ENCODE assay signal across 17 cellular contexts in genomic region chr12:6471992-6472366, GRCh38. TPM values are rescaled to one million over a fixed set of nuclear protein-coding genes. Genes with fewer than 3 reads are reported as not detected.
DNase-seq lines count a peak whose midpoint lies in the region; ATAC-seq, FAIRE-seq and TF ChIP-seq lines count a peak whose summit lies in the region.
"Had no signal": no experiment of that assay in that cellular context is flagged by ENCODE, and none has a peak within 500 bp of the region (broad histone marks: within the 10 kb centered on the region; RNA-seq: fewer than 3 reads in every experiment).

No MANE protein-coding gene starts in this region.

- POLR2A ChIA-PET in activated CD8-positive, alpha-beta T cell treated with anti-CD3 and anti-CD28 coated beads for 36 hours (lab: Charles Lee), result interaction anchor here (1.2 to 6.7 kb wide), 4 partner anchors 20 to 56 kb away, joined by 3 to 110 read pairs (median 12); partner anchors contain the start of genes CD27, MRPL51 and TAPBPL
- POLR2A ChIA-PET in activated CD8-positive, alpha-beta T cell treated with anti-CD3 and anti-CD28 coated beads, Interleukin-2, amount 10 ng/mL, durations not matched to agents 7 days and 5 days (lab: Charles Lee), result interaction anchor here (1.2 to 4.8 kb wide), 3 partner anchors 21 to 65 kb away, joined by 4 to 61 read pairs (median 39); partner anchors contain the start of genes CD27, GAPDH and MRPL51

- H3K4me1 Mint-ChIP-seq in activated CD8-positive, alpha-beta T cell treated with anti-CD3 and anti-CD28 coated beads for 36 hours (ENCODE audit: low read depth), result peaks cover 31% of the 10 kb centered on the region
- peaks cover 42% of the 10 kb centered on the region for H3K4me1 Mint-ChIP-seq in activated CD8-positive, alpha-beta T cell treated with anti-CD3 and anti-CD28 coated beads, Interleukin-2, amount 10 ng/mL, durations not matched to agents 7 days and 5 days (ENCODE audit: low read depth)
- peaks cover 23% of the 10 kb centered on the region for H3K4me1 Mint-ChIP-seq in neural progenitor cell

- H3K27me3 Mint-ChIP-seq in activated CD8-positive, alpha-beta T cell treated with anti-CD3 and anti-CD28 coated beads for 36 hours, result no peaks in the 10 kb centered on the region
- H3K27me3 Mint-ChIP-seq in activated CD8-positive, alpha-beta T cell treated with anti-CD3 and anti-CD28 coated beads, Interleukin-2, amount 10 ng/mL, durations not matched to agents 7 days and 5 days (ENCODE audit: low read depth), result peaks cover 2% of the 10 kb centered on the region
- peaks cover 7% of the 10 kb centered on the region for H3K27me3 Mint-ChIP-seq in neural progenitor cell (ENCODE audit: insufficient read depth, low read depth)

- H3K79me2 ChIP-seq in neural progenitor cell (ENCODE audit: low read depth), result peaks cover 18% of the 10 kb centered on the region

- H3K36me3 ChIP-seq in MG63 (peaks cover 2% of the 10 kb centered on the region; the same call in 1 of the 2 replicates), neural progenitor cell (no peaks in the 10 kb centered on the region)
- H3K36me3 ChIP-seq: upper lobe of right lung had no signal

- H3K27me3 ChIP-seq in MG63 (no peaks in the 10 kb centered on the region), neural progenitor cell (no peaks in the 10 kb centered on the region)
- H3K27me3 ChIP-seq: upper lobe of right lung had no signal

- peak overlapping the region; percentile 0 for H3K4me3 Mint-ChIP-seq in activated CD8-positive, alpha-beta T cell treated with anti-CD3 and anti-CD28 coated beads for 36 hours
- H3K4me3 Mint-ChIP-seq in activated CD8-positive, alpha-beta T cell treated with anti-CD3 and anti-CD28 coated beads, Interleukin-2, amount 10 ng/mL, durations not matched to agents 7 days and 5 days, result no peak overlapping the region
- peak overlapping the region; percentile 0 for H3K4me3 Mint-ChIP-seq in neural progenitor cell

- peaks cover 31% of the 10 kb centered on the region for H3K36me3 Mint-ChIP-seq in activated CD8-positive, alpha-beta T cell treated with anti-CD3 and anti-CD28 coated beads for 36 hours (ENCODE audit: low read depth)
- peaks cover 27% of the 10 kb centered on the region for H3K36me3 Mint-ChIP-seq in activated CD8-positive, alpha-beta T cell treated with anti-CD3 and anti-CD28 coated beads, Interleukin-2, amount 10 ng/mL, durations not matched to agents 7 days and 5 days (ENCODE audit: low read depth)
- no peaks in the 10 kb centered on the region for H3K36me3 Mint-ChIP-seq in neural progenitor cell

- H3K9me3 Mint-ChIP-seq in activated CD8-positive, alpha-beta T cell treated with anti-CD3 and anti-CD28 coated beads for 36 hours, result no peaks in the 10 kb centered on the region
- no peaks in the 10 kb centered on the region for H3K9me3 Mint-ChIP-seq in activated CD8-positive, alpha-beta T cell treated with anti-CD3 and anti-CD28 coated beads, Interleukin-2, amount 10 ng/mL, durations not matched to agents 7 days and 5 days (ENCODE audit: insufficient read depth)
- H3K9me3 Mint-ChIP-seq in neural progenitor cell, result peaks cover 7% of the 10 kb centered on the region

- H3K4me3 ChIP-seq in MG63 (no peak overlapping the region), neural progenitor cell (no peak overlapping the region)

- no peak overlapping the region for H2AFZ ChIP-seq in neural progenitor cell (replicated peaks)

- CTCF ChIA-PET in activated CD8-positive, alpha-beta T cell treated with anti-CD3 and anti-CD28 coated beads for 36 hours (lab: Charles Lee), result interaction anchor here (1.3 to 5.9 kb wide), 3 partner anchors 19 to 66 kb away, joined by 3 to 56 read pairs (median 12); no protein-coding TSS in a partner anchor
- CTCF ChIA-PET in activated CD8-positive, alpha-beta T cell treated with anti-CD3 and anti-CD28 coated beads, Interleukin-2, amount 10 ng/mL, durations not matched to agents 7 days and 5 days (lab: Charles Lee), result interaction anchor here (1.0 to 4.2 kb wide), 8 partner anchors 9 to 149 kb away, joined by 3 to 40 read pairs (median 6); partner anchors contain the start of gene MRPL51

- H3K4me1 ChIP-seq in neural progenitor cell, result peaks cover 12% of the 10 kb centered on the region

- no peak for TF ChIP-seq CTCF in activated CD8-positive, alpha-beta T cell treated with anti-CD3 and anti-CD28 coated beads for 36 hours (IDR thresholded peaks at IDR 0.05)
- no peak for TF ChIP-seq CTCF in neural progenitor cell (IDR thresholded peaks at IDR 0.05)

- no peak overlapping the region for H3K27ac Mint-ChIP-seq in activated CD8-positive, alpha-beta T cell treated with anti-CD3 and anti-CD28 coated beads for 36 hours
- H3K27ac Mint-ChIP-seq in activated CD8-positive, alpha-beta T cell treated with anti-CD3 and anti-CD28 coated beads, Interleukin-2, amount 10 ng/mL, durations not matched to agents 7 days and 5 days, result no peak overlapping the region
- H3K27ac Mint-ChIP-seq in neural progenitor cell, result no peak overlapping the region

- peaks cover 16% of the 10 kb centered on the region for H3F3A ChIP-seq in neural progenitor cell (ENCODE audit: low read depth)

- H3K27ac ChIP-seq in epithelial cell of prostate (peak overlapping the region; percentile 75), neural progenitor cell (no peak overlapping the region)

- H3K4me2 ChIP-seq in neural progenitor cell, result no peak overlapping the region

- no peak for ATAC-seq in activated CD8-positive, alpha-beta T cell treated with anti-CD3 and anti-CD28 coated beads for 36 hours
- ATAC-seq in activated CD8-positive, alpha-beta T cell treated with anti-CD3 and anti-CD28 coated beads, Interleukin-2, amount 10 ng/mL, durations not matched to agents 7 days and 5 days, result no peak
- ATAC-seq in GM21619 (IDR thresholded peaks at IDR 0.05; ENCODE audit: unreplicated experiment), result no peak
- ATAC-seq: GM12878, upper lobe of right lung had no signal

- no peak overlapping the region for H3K9ac ChIP-seq in neural progenitor cell

- no peak for DNase-seq in activated CD8-positive, alpha-beta T cell treated with anti-CD3 and anti-CD28 coated beads for 36 hours
- no peak for DNase-seq in activated CD8-positive, alpha-beta T cell treated with anti-CD3 and anti-CD28 coated beads, Interleukin-2, amount 10 ng/mL, durations not matched to agents 7 days and 5 days
- DNase-seq in MG63 (peak; percentile 58), epithelial cell of prostate (ENCODE audit: low read depth, low spot score) (peak; percentile 58), neural progenitor cell (ENCODE audit: low spot score) (no peak), GM19239 (ENCODE audit: insufficient read length, low spot score) (no peak), NCI-H1417 (lab: John Stamatoyannopoulos, UW) (no peak)
- DNase-seq: activated effector memory CD4-positive, alpha-beta T cell treated with anti-CD3 and anti-CD28 coated beads, Interleukin-2, amount 50 U/mL, for 16 hours; MV-4-11; NCI-H2171; stimulated activated CD8-positive, alpha-beta memory T cell treated with anti-CD3 and anti-CD28 coated beads, Interleukin-4, amount 100 ng/mL, for 48 hours; upper lobe of right lung had no signal

- intact Hi-C loops in activated CD8-positive, alpha-beta T cell treated with anti-CD3 and anti-CD28 coated beads for 36 hours (cut with micrococcal nuclease), result no loop called here

- H4K20me1 ChIP-seq in neural progenitor cell (ENCODE audit: low read depth), result no peaks in the 10 kb centered on the region

- H3K9me3 ChIP-seq in MG63 (no peaks in the 10 kb centered on the region; the same call in 1 of the 2 replicates), neural progenitor cell (ENCODE audit: low read depth) (no peaks in the 10 kb centered on the region)
- H3K9me3 ChIP-seq: upper lobe of right lung had no signal

- no peak for FAIRE-seq in GM19239 (lab: Jason Lieb, UNC)
- FAIRE-seq: GM12878 had no signal

RNA-seq across cellular contexts. Expression of gene VAMP1, which starts 1.5 kb away (rescaled TPM):
- total RNA-seq in activated CD8-positive, alpha-beta T cell treated with anti-CD3 and anti-CD28 coated beads for 36 hours, result 10 to 100 TPM; 50.0 to 51.2 TPM
- total RNA-seq in activated CD8-positive, alpha-beta T cell treated with anti-CD3 and anti-CD28 coated beads, Interleukin-2, amount 10 ng/mL, durations not matched to agents 7 days and 5 days, result 10 to 100 TPM; 46.6 to 48.9 TPM
- total RNA-seq in MG63 (2014; rRNA removed; shearing (Covaris generic); ENCODE audit: low replicate concordance), result 7.1 and 15.3 TPM in 2 replicates
- 14.3 and 23.1 TPM in 2 replicates for total RNA-seq in neural progenitor cell (ENCODE audit: low replicate concordance)

RNA-seq across cellular contexts. Expression of gene TAPBPL, which starts 20.1 kb away (rescaled TPM):
- total RNA-seq in activated CD8-positive, alpha-beta T cell treated with anti-CD3 and anti-CD28 coated beads for 36 hours, result 10 to 100 TPM; 23.3 to 28.0 TPM
- 10 to 100 TPM; 31.2 to 32.5 TPM for total RNA-seq in activated CD8-positive, alpha-beta T cell treated with anti-CD3 and anti-CD28 coated beads, Interleukin-2, amount 10 ng/mL, durations not matched to agents 7 days and 5 days
- 2.2 TPM in 1 of 2 replicates, not detected in the other for total RNA-seq in MG63 (2014; rRNA removed; shearing (Covaris generic); ENCODE audit: low replicate concordance)
- 0.56 TPM in 1 of 2 replicates, not detected in the other for total RNA-seq in neural progenitor cell (ENCODE audit: low replicate concordance)

RNA-seq across cellular contexts. Expression of gene MRPL51, which starts 21.1 kb away (rescaled TPM):
- 100 to 1,000 TPM; 230 to 254 TPM for total RNA-seq in activated CD8-positive, alpha-beta T cell treated with anti-CD3 and anti-CD28 coated beads for 36 hours
- 100 to 1,000 TPM; 217 to 228 TPM for total RNA-seq in activated CD8-positive, alpha-beta T cell treated with anti-CD3 and anti-CD28 coated beads, Interleukin-2, amount 10 ng/mL, durations not matched to agents 7 days and 5 days
- 140 and 315 TPM in 2 replicates for total RNA-seq in MG63 (2014; rRNA removed; shearing (Covaris generic); ENCODE audit: low replicate concordance)
- 95.2 and 143 TPM in 2 replicates for total RNA-seq in neural progenitor cell (ENCODE audit: low replicate concordance)

RNA-seq across cellular contexts. Expression of gene NCAPD2, which starts 21.9 kb away (rescaled TPM):
- 100 to 1,000 TPM; 195 to 196 TPM for total RNA-seq in activated CD8-positive, alpha-beta T cell treated with anti-CD3 and anti-CD28 coated beads for 36 hours
- 100 to 1,000 TPM; 195 to 201 TPM for total RNA-seq in activated CD8-positive, alpha-beta T cell treated with anti-CD3 and anti-CD28 coated beads, Interleukin-2, amount 10 ng/mL, durations not matched to agents 7 days and 5 days
- 60.2 and 95.9 TPM in 2 replicates for total RNA-seq in MG63 (2014; rRNA removed; shearing (Covaris generic); ENCODE audit: low replicate concordance)
- 113 and 120 TPM in 2 replicates for total RNA-seq in neural progenitor cell (ENCODE audit: low replicate concordance)

RNA-seq across cellular contexts. Expression of gene CD27, which starts 27.2 kb away (rescaled TPM):
- total RNA-seq in activated CD8-positive, alpha-beta T cell treated with anti-CD3 and anti-CD28 coated beads for 36 hours, result 100 to 1,000 TPM; 160 to 164 TPM
- total RNA-seq in activated CD8-positive, alpha-beta T cell treated with anti-CD3 and anti-CD28 coated beads, Interleukin-2, amount 10 ng/mL, durations not matched to agents 7 days and 5 days, result 100 to 1,000 TPM; 112 to 131 TPM
- total RNA-seq in MG63 (2014; rRNA removed; shearing (Covaris generic); ENCODE audit: low replicate concordance), result not detected in 2 replicates
- 0.43 TPM in 1 of 2 replicates, not detected in the other for total RNA-seq in neural progenitor cell (ENCODE audit: low replicate concordance)
- total RNA-seq: endothelial cell of umbilical vein, lung microvascular endothelial cell, SK-MEL-5 had no signal

Comparison
In these comparisons a context has a peak if more than half of its experiments do, and no peak if none do; other contexts are left out.
1. DNase-seq: peak in MG63 (single experiment) and epithelial cell of prostate (single experiment); none in activated CD8-positive, alpha-beta T cell treated with anti-CD3 and anti-CD28 coated beads for 36 hours (single experiment), activated CD8-positive, alpha-beta T cell treated with anti-CD3 and anti-CD28 coated beads, Interleukin-2, amount 10 ng/mL, durations not matched to agents 7 days and 5 days (single experiment), neural progenitor cell (single experiment), GM19239 (single experiment) and NCI-H1417 (0 of 3).